15 cellular contexts compared by ENCODE assay signal in the genomic region with DNA sequence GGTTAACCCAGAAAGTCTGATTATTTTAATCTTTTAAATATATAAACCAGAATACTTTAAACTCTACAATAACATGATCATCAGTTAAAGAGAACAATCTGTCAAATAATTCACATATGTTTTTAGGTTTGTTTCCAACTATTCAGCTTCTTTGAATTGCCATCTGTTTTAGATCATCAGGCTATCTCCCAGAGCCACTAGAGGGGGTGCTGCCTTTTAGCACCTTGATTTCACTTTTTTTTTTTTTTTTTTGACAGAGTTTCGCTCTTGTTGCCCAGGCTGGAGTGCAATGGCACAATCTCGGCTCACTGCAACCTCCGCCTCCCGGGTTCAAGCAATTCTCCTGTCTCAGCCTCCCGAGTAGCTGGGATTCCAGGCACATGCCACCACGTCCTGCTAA. TPM values are rescaled to one million over a fixed set of nuclear protein-coding genes. Genes with fewer than 3 reads are reported as not detected.
A peak's percentile ranks its signal among the peaks of the same experiment; 100 is the strongest.
DNase-seq lines count a peak whose midpoint lies in the region; ATAC-seq, FAIRE-seq and TF ChIP-seq lines count a peak whose summit lies in the region.
"Not testable (repeated sequence)": the region's sequence is repeated elsewhere in the genome, so short reads cannot be mapped to it uniquely, and the experiment has no call there.
"Had no signal": no experiment of that assay in that cellular context is flagged by ENCODE, and none has a peak within 500 bp of the region (broad histone marks: within the 10 kb centered on the region; RNA-seq: fewer than 3 reads in every experiment).

No MANE protein-coding gene starts in this region.

- H4K91ac ChIP-seq in H9 (ENCODE audit: insufficient read length, low read depth, low read length) = not testable (repeated sequence)

- not testable (repeated sequence) for H4K5ac ChIP-seq in H9 (ENCODE audit: insufficient read length, low read depth, low read length)

- not testable (repeated sequence) for H2BK12ac ChIP-seq in H9 (ENCODE audit: insufficient read length, low read depth, low read length)

- H3K27me3 Mint-ChIP-seq in H9 (ENCODE audit: low read depth) = not testable (repeated sequence)

- peaks cover 2 to 27% (median 5%) of the 10 kb centered on the region in 3 experiments for H3K36me3 Mint-ChIP-seq in H9 (ENCODE audit: insufficient read depth in 1 of 3, low read depth in 3 of 3)

- TF ChIP-seq POLR2A in A549 (IDR thresholded peaks at IDR 0.05; ENCODE audit: low read length) = not testable (repeated sequence)

- not testable (repeated sequence) for H2BK15ac ChIP-seq in H9 (ENCODE audit: low read depth, low read length)

- H3K23ac ChIP-seq in H9 (ENCODE audit: insufficient read length, low read depth, low read length) = not testable (repeated sequence)

- not testable (repeated sequence) for H3K23me2 ChIP-seq in H9 (ENCODE audit: insufficient read length, low read depth, low read length, poor library complexity, severe bottlenecking)

- H3K9me2 ChIP-seq in MM.1S (replicated peaks; ENCODE audit: insufficient read depth, low read length) = not testable (repeated sequence)

- not testable (repeated sequence) for H3K27me3 ChIP-seq in H9 (ENCODE audit: insufficient read depth, low read length); MM.1S (replicated peaks; ENCODE audit: insufficient read depth, low read length); brain microvascular endothelial cell (replicated peaks); lower lobe of right lung (ENCODE audit: low read depth)

- not testable (repeated sequence) for H3K27ac Mint-ChIP-seq in H9

- H3K9me3 Mint-ChIP-seq in H9 = peaks cover 34 to 35% of the 10 kb centered on the region in 2 experiments

- 19% methylated on average over 6 of the region's 6 CpGs for WGBS in A549 (ENCODE audit: missing lambda C conversion rate)
- no CpG with 5 or more reads among the region's 6 CpGs for WGBS in H9 (ENCODE audit: extremely low coverage, insufficient read length, low lambda C conversion rate)

- not testable (repeated sequence) for H3K4me1 ChIP-seq in A549; H9 (ENCODE audit: insufficient read depth, low read length); MM.1S (ENCODE audit: low read length); lower lobe of right lung

- H3K4me1 Mint-ChIP-seq in H9 = not testable (repeated sequence)

- H3K18ac ChIP-seq in H9 (ENCODE audit: insufficient read length, low read depth, low read length) = not testable (repeated sequence)

- H3K4me2 ChIP-seq in A549; H9 (ENCODE audit: insufficient read depth, insufficient read length, low read length); MM.1S (ENCODE audit: low read depth, low read length): not testable (repeated sequence)

- peak in 1 of 2 experiments; percentile 5 for DNase-seq in A549 (ENCODE audit: low read depth in 1 of 2, low spot score in 1 of 2)
- peak; percentile 12 for DNase-seq in EL
- DNase-seq in H9, lower lobe of right lung: not testable (repeated sequence)
- peak; percentile 11 for DNase-seq in MM.1S
- peak; percentile 28 for DNase-seq in SK-MEL-5 (ENCODE audit: low read depth, low spot score)
- DNase-seq in brain microvascular endothelial cell = peak; percentile 14
- peak; percentile 71 for DNase-seq in fibroblast of the conjunctiva (ENCODE audit: low read depth)

- not testable (repeated sequence) for H3K4me3 Mint-ChIP-seq in H9

- in situ Hi-C loops in SK-MEL-5 (cut with HindIII; ENCODE audit: low pct_unique_long_range_greater_than_20kb, low sequenced_read_pairs); brain microvascular endothelial cell (cut with HindIII; ENCODE audit: low pct_ligation_motif_present, low sequenced_read_pairs): not testable (repeated sequence)

- not testable (repeated sequence) for H3F3A ChIP-seq in MM.1S (ENCODE audit: insufficient read depth, low read length)

- intact Hi-C loops in lower lobe of right lung (cut with DNase I) = not testable (repeated sequence)

- not testable (repeated sequence) for H3K79me2 ChIP-seq in H9 (ENCODE audit: insufficient read depth, low read length); MM.1S (ENCODE audit: low read length)

- H2AFZ ChIP-seq in H9 (ENCODE audit: low read length); MM.1S (ENCODE audit: low read length): not testable (repeated sequence)

- not testable (repeated sequence) for ATAC-seq in A549, lower lobe of right lung

- H2AK5ac ChIP-seq in H9 (ENCODE audit: insufficient read length, low read length) = not testable (repeated sequence)

- not testable (repeated sequence) for H2BK20ac ChIP-seq in H9 (ENCODE audit: low read depth, low read length, poor library complexity, severe bottlenecking)

- not testable (repeated sequence) for H3K27ac ChIP-seq in A549; H9 (ENCODE audit: insufficient read length, low read depth, low read length); MM.1S (ENCODE audit: low read length); brain microvascular endothelial cell; lower lobe of right lung

- not testable (repeated sequence) for H3K36me3 ChIP-seq in MM.1S (replicated peaks; ENCODE audit: insufficient read depth, low read length); brain microvascular endothelial cell (replicated peaks); lower lobe of right lung

- H3K9me3 ChIP-seq in A549; H9 (ENCODE audit: control insufficient read depth, low read depth, low read length); MM.1S (replicated peaks; ENCODE audit: insufficient read depth, low read length): not testable (repeated sequence)
- peaks cover 10% of the 10 kb centered on the region for H3K9me3 ChIP-seq in lower lobe of right lung

- not testable (repeated sequence) for H3K4me3 ChIP-seq in A549; MM.1S (ENCODE audit: low read length); brain microvascular endothelial cell (ENCODE audit: low read depth, low read length); lower lobe of right lung

- TF ChIP-seq RAD21 in A549 (conservative IDR thresholded peaks at IDR 0.05 in 1 of 2, IDR thresholded peaks at IDR 0.05 in 1 of 2) = not testable (repeated sequence)

- H3T11ph ChIP-seq in H9 (ENCODE audit: low read length) = not testable (repeated sequence)

- CTCF ChIA-PET in A549 (lab: Yijun Ruan, JAX) = interaction anchor here (0.6 to 1.0 kb wide), 4 partner anchors 11 to 240 kb away, joined by 3 read pairs; no protein-coding TSS in a partner anchor

- H4K20me1 ChIP-seq in H9 (ENCODE audit: control insufficient read depth, insufficient read depth, insufficient read length); MM.1S (ENCODE audit: insufficient read depth, low read length): not testable (repeated sequence)

- H2BK5ac ChIP-seq in H9 (ENCODE audit: insufficient read length, low read length) = not testable (repeated sequence)

- not testable (repeated sequence) for H3K56ac ChIP-seq in H9 (ENCODE audit: insufficient read length, low read depth, low read length)

- FAIRE-seq in A549 (lab: Jason Lieb, UNC) = not testable (repeated sequence)

- TF ChIP-seq EP300 in A549 (IDR thresholded peaks at IDR 0.05) = not testable (repeated sequence)

- not testable (repeated sequence) for H4K8ac ChIP-seq in H9 (replicated peaks; ENCODE audit: insufficient read length, low read depth, low read length)

- H3K14ac ChIP-seq in H9 (ENCODE audit: insufficient read depth, low read length) = not testable (repeated sequence)

- H3K79me1 ChIP-seq in H9 (ENCODE audit: insufficient read depth, low read depth, low read length, poor library complexity, severe bottlenecking) = not testable (repeated sequence)

- peak; percentile 19; the same call in 1 of the 3 replicates for TF ChIP-seq CTCF in A549 (IDR thresholded peaks at IDR 0.05)
- TF ChIP-seq CTCF in H9 (conservative IDR thresholded peaks at IDR 0.05) = peak; percentile 65
- peak; percentile 27 for TF ChIP-seq CTCF in MM.1S (IDR thresholded peaks at IDR 0.05; ENCODE audit: low read length)
- TF ChIP-seq CTCF in brain microvascular endothelial cell (IDR thresholded peaks at IDR 0.05; ENCODE audit: low read depth, low read length, missing control alignments) = peak; percentile 70
- TF ChIP-seq CTCF in lower lobe of right lung (IDR thresholded peaks at IDR 0.05) = peak; percentile 22

- H2BK120ac ChIP-seq in H9 (ENCODE audit: low read depth, low read length, poor library complexity, severe bottlenecking) = not testable (repeated sequence)

- POLR2A ChIA-PET in A549 (lab: Yijun Ruan, JAX) = not testable (repeated sequence)

- not testable (repeated sequence) for H3K9ac ChIP-seq in H9 (ENCODE audit: extremely low read depth, insufficient read length, low read length); MM.1S (ENCODE audit: low read length)

- not testable (repeated sequence) for H3K4ac ChIP-seq in H9 (ENCODE audit: low read depth, low read length)

RNA-seq across cellular contexts. Expression of a gene that starts 24.8 kb away (rescaled TPM):
- polyA plus RNA-seq in A549 (2011; rRNA removed) (not detected in 2 replicates), A549 (2017; fragmentation: RNase III; extraction: RNeasy Plus Mini Kit Qiagen cat#74134 plus additional on column Dnase treatment) (not detected in 3 replicates)
- not detected in 2 replicates for polyA plus RNA-seq in A549 (2012; cell fraction: cytosol; rRNA removed)
- polyA plus RNA-seq in A549 (2012; cell fraction: nucleus; rRNA removed) = not detected in 2 replicates
- not detected in 2 replicates for polyA minus RNA-seq in A549 (2011; rRNA and poly(A)+ RNA removed)
- total RNA-seq in H9 (2021) (not detected in 2 replicates), lower lobe of right lung (8.2 TPM)
- not detected in 2 replicates for total RNA-seq in SK-MEL-5 (2014; rRNA removed; shearing (Covaris generic))
- not detected in 2 replicates for polyA plus RNA-seq in SK-MEL-5 (2015; cell fraction: cytosol; rRNA removed)
- polyA plus RNA-seq in SK-MEL-5 (2015; cell fraction: nucleus; rRNA removed) = not detected in 2 replicates
- total RNA-seq: A172; activated CD8-positive, alpha-beta T cell treated with anti-CD3 and anti-CD28 coated beads, Interleukin-2, amount 10 ng/mL, durations not matched to agents 7 days and 5 days; activated T-helper 1 cell treated with anti-CD3 and anti-CD28 coated beads, Interleukin-12 subunit alpha, Interleukin-12 subunit beta, Interleukin-2, Interleukin-4 antibody, amounts not matched to agents 30 ng/mL and 10 ng/mL and 1 ng/mL, durations not matched to agents 14 hours and 24 hours and 36 hours; H7 had no signal
- polyA plus RNA-seq: neural cell had no signal

RNA-seq across cellular contexts. Expression of a gene that starts 56.1 kb away (rescaled TPM):
- polyA plus RNA-seq in A549 (2011; rRNA removed) = not detected in 2 replicates
- polyA plus RNA-seq in A549 (2012; cell fraction: cytosol; rRNA removed) = not detected in 2 replicates
- not detected in 2 replicates for polyA plus RNA-seq in A549 (2012; cell fraction: nucleus; rRNA removed)
- polyA plus RNA-seq in A549 (2017; fragmentation: RNase III; extraction: RNeasy Plus Mini Kit Qiagen cat#74134 plus additional on column Dnase treatment) = not detected in 3 replicates
- not detected in 2 replicates for polyA minus RNA-seq in A549 (2011; rRNA and poly(A)+ RNA removed)
- not detected in 2 replicates for total RNA-seq in H9 (2021)
- total RNA-seq in SK-MEL-5 (2014; rRNA removed; shearing (Covaris generic)) = not detected in 2 replicates
- not detected in 2 replicates for polyA plus RNA-seq in SK-MEL-5 (2015; cell fraction: cytosol; rRNA removed)
- not detected in 2 replicates for polyA plus RNA-seq in SK-MEL-5 (2015; cell fraction: nucleus; rRNA removed)
- total RNA-seq in lower lobe of right lung = 644 TPM
- total RNA-seq: A172; activated CD8-positive, alpha-beta T cell treated with anti-CD3 and anti-CD28 coated beads, Interleukin-2, amount 10 ng/mL, durations not matched to agents 7 days and 5 days; activated T-helper 1 cell treated with anti-CD3 and anti-CD28 coated beads, Interleukin-12 subunit alpha, Interleukin-12 subunit beta, Interleukin-2, Interleukin-4 antibody, amounts not matched to agents 30 ng/mL and 10 ng/mL and 1 ng/mL, durations not matched to agents 14 hours and 24 hours and 36 hours; H7 had no signal
- polyA plus RNA-seq: neural cell had no signal

RNA-seq across cellular contexts. Expression of a gene that starts 57.8 kb away (rescaled TPM):
- polyA plus RNA-seq in A549 (2011; rRNA removed) = not detected in 2 replicates
- not detected in 2 replicates for polyA plus RNA-seq in A549 (2012; cell fraction: cytosol; rRNA removed)
- not detected in 2 replicates for polyA plus RNA-seq in A549 (2012; cell fraction: nucleus; rRNA removed)
- not detected in 3 replicates for polyA plus RNA-seq in A549 (2017; fragmentation: RNase III; extraction: RNeasy Plus Mini Kit Qiagen cat#74134 plus additional on column Dnase treatment)
- polyA minus RNA-seq in A549 (2011; rRNA and poly(A)+ RNA removed) = not detected in 2 replicates
- not detected in 2 replicates for total RNA-seq in H9 (2021)
- not detected in 2 replicates for total RNA-seq in SK-MEL-5 (2014; rRNA removed; shearing (Covaris generic))
- polyA plus RNA-seq in SK-MEL-5 (2015; cell fraction: cytosol; rRNA removed) = not detected in 2 replicates
- polyA plus RNA-seq in SK-MEL-5 (2015; cell fraction: nucleus; rRNA removed) = not detected in 2 replicates
- 0.47 TPM for total RNA-seq in lower lobe of right lung
- total RNA-seq: A172; activated CD8-positive, alpha-beta T cell treated with anti-CD3 and anti-CD28 coated beads, Interleukin-2, amount 10 ng/mL, durations not matched to agents 7 days and 5 days; activated T-helper 1 cell treated with anti-CD3 and anti-CD28 coated beads, Interleukin-12 subunit alpha, Interleukin-12 subunit beta, Interleukin-2, Interleukin-4 antibody, amounts not matched to agents 30 ng/mL and 10 ng/mL and 1 ng/mL, durations not matched to agents 14 hours and 24 hours and 36 hours; colonic mucosa; H7; right cardiac atrium had no signal
- polyA plus RNA-seq: neural cell had no signal

Comparison
In these comparisons a context has a peak if more than half of its experiments do, and no peak if none do; other contexts are left out.
1. CTCF ChIP-seq: peak in every context shown above with its lines; median percentile 70 in brain microvascular endothelial cell; 65 in H9; 27 in MM.1S; 22 in lower lobe of right lung; 19 in A549.
2. RNA of a gene that starts 56.1 kb away (total RNA-seq): 644 TPM in lower lobe of right lung (single experiment); not detected in H9 and not detected in SK-MEL-5; every median in the first group is over 100 times any median in the second.